Comparison of ENCODE assay signal across 25 cellular contexts in the genomic region with DNA sequence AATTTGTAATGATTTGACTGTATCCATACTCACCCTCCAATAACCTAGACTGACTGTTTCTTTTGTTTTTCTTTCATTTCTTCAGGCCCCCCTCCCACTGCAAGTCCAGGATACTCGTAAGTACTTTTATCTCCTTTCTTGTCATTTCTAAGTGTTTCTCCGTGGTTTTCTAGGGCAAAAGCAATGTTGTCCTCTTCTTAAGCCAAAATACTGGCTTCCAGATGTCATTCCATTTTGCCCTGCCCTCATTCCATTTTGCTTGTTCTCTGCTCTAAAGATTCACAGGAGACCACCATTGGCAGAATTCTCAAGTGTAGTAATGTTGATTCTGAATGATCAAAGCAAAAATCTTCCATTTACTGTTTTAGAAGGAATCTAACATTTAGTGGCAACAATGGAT.
"Had no signal": no experiment of that assay in that cellular context is flagged by ENCODE, and none has a peak within 500 bp of the region (broad histone marks: within the 10 kb centered on the region; RNA-seq: fewer than 3 reads in every experiment).

No MANE protein-coding gene starts in this region.

- H3K36me3 Mint-ChIP-seq: activated CD8-positive, alpha-beta memory T cell treated with anti-CD3 and anti-CD28 coated beads, Interleukin-2, amount 10 ng/mL, durations not matched to agents 7 days and 5 days; activated naive CD8-positive, alpha-beta T cell; memory B cell; natural killer cell treated with Interleukin-12 subunit alpha and Interleukin-12 subunit beta and Interleukin-15 and Interleukin-18, amount 100 ng/mL, for 72 hours had no signal

- DNase-seq: activated B cell treated with CpG ODN at 0.5 μM for 24 hours; activated CD4-positive, alpha-beta T cell treated with anti-CD3 and anti-CD28 coated beads, Interleukin-2, amount 50 U/mL, for 1 hour; activated CD8-positive, alpha-beta memory T cell treated with anti-CD3 and anti-CD28 coated beads, Interleukin-2, amount 10 ng/mL, durations not matched to agents 7 days and 5 days; activated CD8-positive, alpha-beta T cell treated with anti-CD3 and anti-CD28 coated beads, Interleukin-2, amount 10 ng/mL, durations not matched to agents 7 days and 5 days; activated effector memory CD4-positive, alpha-beta T cell treated with Interleukin-2 at 50 U/mL for 16 hours; activated naive CD4-positive, alpha-beta T cell treated with Interleukin-2 at 50 U/mL for 16 hours; activated T-cell treated with anti-CD3 and anti-CD28 coated beads, Interleukin-2, amount 50 U/mL, for 72 hours; adrenal gland; brain microvascular endothelial cell; central memory CD4-positive, alpha-beta T cell; dermis blood vessel endothelial cell; effector CD4-positive, alpha-beta T cell; foreskin fibroblast; heart right ventricle; spleen; stimulated activated naive CD8-positive, alpha-beta T cell treated with anti-CD3 and anti-CD28 coated beads, Interleukin-15, Interleukin-2, amounts not matched to agents 100 U/mL and 50 U/mL, for 24 hours; T-helper 2 cell had no signal

- H3K36me3 ChIP-seq: adrenal gland, ascending aorta, brain microvascular endothelial cell, spleen, thoracic aorta had no signal

- H3K4me3 Mint-ChIP-seq: activated B cell treated with CpG ODN at 0.5 μM for 24 hours; activated CD8-positive, alpha-beta memory T cell treated with anti-CD3 and anti-CD28 coated beads, Interleukin-2, amount 10 ng/mL, durations not matched to agents 7 days and 5 days; activated CD8-positive, alpha-beta T cell treated with anti-CD3 and anti-CD28 coated beads, Interleukin-2, amount 10 ng/mL, durations not matched to agents 7 days and 5 days; activated naive CD8-positive, alpha-beta T cell; activated T-cell treated with anti-CD3 and anti-CD28 coated beads, Interleukin-2, amount 50 U/mL, for 72 hours; memory B cell; natural killer cell treated with Interleukin-12 subunit alpha and Interleukin-12 subunit beta and Interleukin-15 and Interleukin-18, amount 100 ng/mL, for 72 hours had no signal

- ATAC-seq: activated CD8-positive, alpha-beta memory T cell treated with anti-CD3 and anti-CD28 coated beads, Interleukin-2, amount 10 ng/mL, durations not matched to agents 7 days and 5 days; activated CD8-positive, alpha-beta T cell treated with anti-CD3 and anti-CD28 coated beads, Interleukin-2, amount 10 ng/mL, durations not matched to agents 7 days and 5 days; activated T-cell treated with anti-CD3 and anti-CD28 coated beads, Interleukin-2, amount 50 U/mL, for 72 hours; stimulated activated naive CD8-positive, alpha-beta T cell treated with anti-CD3 and anti-CD28 coated beads, Interleukin-15, Interleukin-2, amounts not matched to agents 100 U/mL and 50 U/mL, for 24 hours had no signal

- H3K9me3 Mint-ChIP-seq: activated B cell treated with CpG ODN at 0.5 μM for 24 hours; activated T-cell treated with anti-CD3 and anti-CD28 coated beads, Interleukin-2, amount 50 U/mL, for 72 hours; memory B cell; natural killer cell treated with Interleukin-12 subunit alpha and Interleukin-12 subunit beta and Interleukin-15 and Interleukin-18, amount 100 ng/mL, for 72 hours had no signal

- H3K4me3 ChIP-seq: adrenal gland, ascending aorta, heart right ventricle, right atrium auricular region, spleen, thoracic aorta had no signal

- H3K4me1 ChIP-seq: adrenal gland, right atrium auricular region, spleen had no signal

- H3K27ac ChIP-seq: adrenal gland, brain microvascular endothelial cell, spleen had no signal

- H3K27ac Mint-ChIP-seq: activated B cell treated with CpG ODN at 0.5 μM for 24 hours; activated CD8-positive, alpha-beta memory T cell treated with anti-CD3 and anti-CD28 coated beads, Interleukin-2, amount 10 ng/mL, durations not matched to agents 7 days and 5 days; activated CD8-positive, alpha-beta T cell treated with anti-CD3 and anti-CD28 coated beads, Interleukin-2, amount 10 ng/mL, durations not matched to agents 7 days and 5 days; activated naive CD8-positive, alpha-beta T cell; activated T-cell treated with anti-CD3 and anti-CD28 coated beads, Interleukin-2, amount 50 U/mL, for 72 hours; memory B cell; natural killer cell treated with Interleukin-12 subunit alpha and Interleukin-12 subunit beta and Interleukin-15 and Interleukin-18, amount 100 ng/mL, for 72 hours had no signal

- H3K4me1 Mint-ChIP-seq: activated B cell treated with CpG ODN at 0.5 μM for 24 hours; activated CD8-positive, alpha-beta memory T cell treated with anti-CD3 and anti-CD28 coated beads, Interleukin-2, amount 10 ng/mL, durations not matched to agents 7 days and 5 days; memory B cell had no signal

- H3K27me3 ChIP-seq: adrenal gland, ascending aorta, brain microvascular endothelial cell, heart right ventricle, right atrium auricular region, spleen had no signal

- FAIRE-seq: colon, urothelium cell line had no signal

- H3K9me3 ChIP-seq: adrenal gland, ascending aorta, heart right ventricle, right atrium auricular region, spleen, thoracic aorta had no signal

- H3K27me3 Mint-ChIP-seq: activated B cell treated with CpG ODN at 0.5 μM for 24 hours; activated CD8-positive, alpha-beta memory T cell treated with anti-CD3 and anti-CD28 coated beads, Interleukin-2, amount 10 ng/mL, durations not matched to agents 7 days and 5 days; activated naive CD8-positive, alpha-beta T cell had no signal
